In genomic region chr2:191303349-191304005, GRCh38 we compare ENCODE assay signal across 9 cellular contexts. TPM values are rescaled to one million over a fixed set of nuclear protein-coding genes. Genes with fewer than 3 reads are reported as not detected.
DNase-seq lines count a peak whose midpoint lies in the region; ATAC-seq and TF ChIP-seq lines count a peak whose summit lies in the region.
"Had no signal": no experiment of that assay in that cellular context is flagged by ENCODE, and none has a peak within 500 bp of the region (broad histone marks: within the 10 kb centered on the region; RNA-seq: fewer than 3 reads in every experiment).

No MANE protein-coding gene starts in this region.

- TF ChIP-seq CTCF in hepatocyte (IDR thresholded peaks at IDR 0.05; ENCODE audit: poor library complexity), result no peak

- peak overlapping the region; percentile 7 for H3K4me2 ChIP-seq in hepatocyte

- peaks cover 28% of the 10 kb centered on the region for H3K4me1 ChIP-seq in hepatocyte (ENCODE audit: insufficient read depth)
- peaks cover 8 to 42% (median 23%) of the 10 kb centered on the region in 5 donors for H3K4me1 ChIP-seq in subcutaneous abdominal adipose tissue (ENCODE audit: control insufficient read depth in 5 of 5, insufficient read depth in 5 of 5, low read length in 5 of 5)

- intact Hi-C loops in Right ventricle myocardium superior (cut with DNase I), result no loop called here

- H3K36me3 ChIP-seq in hepatocyte (replicated peaks; ENCODE audit: insufficient read depth, low read depth) (no peaks in the 10 kb centered on the region), subcutaneous abdominal adipose tissue (ENCODE audit: control insufficient read depth in 5 of 5, insufficient read depth in 5 of 5, low read length in 5 of 5) (no peaks in the 10 kb centered on the region)

- H3K36me3 Mint-ChIP-seq in activated CD4-positive, alpha-beta memory T cell treated with anti-CD3 and anti-CD28 coated beads, Interleukin-2, amount 10 ng/mL, durations not matched to agents 7 days and 5 days (ENCODE audit: low read depth), result no peaks in the 10 kb centered on the region

- H3K27me3 ChIP-seq in hepatocyte (no peaks in the 10 kb centered on the region), subcutaneous abdominal adipose tissue (ENCODE audit: control insufficient read depth in 5 of 5, insufficient read depth in 4 of 5, low read length in 5 of 5) (no peaks in the 10 kb centered on the region)

- CTCF ChIA-PET in activated CD4-positive, alpha-beta memory T cell treated with anti-CD3 and anti-CD28 coated beads, Interleukin-2, amount 10 ng/mL, durations not matched to agents 7 days and 5 days (lab: Charles Lee), result interaction anchor here (1.2 to 2.4 kb wide), 3 partner anchors 20 to 251 kb away, joined by 3 to 11 read pairs (median 6); no protein-coding TSS in a partner anchor

- H3K27ac ChIP-seq in hepatocyte, result peak overlapping the region; percentile 36
- H3K27ac ChIP-seq in subcutaneous abdominal adipose tissue (ENCODE audit: low read depth, low read length), result peak overlapping the region; percentile 3

- 42% methylated on average over 3 of the region's 3 CpGs for WGBS in hepatocyte (ENCODE audit: low lambda C conversion rate, missing lambda C conversion rate)

- no peak overlapping the region for H3K4me3 Mint-ChIP-seq in activated CD4-positive, alpha-beta memory T cell treated with anti-CD3 and anti-CD28 coated beads, Interleukin-2, amount 10 ng/mL, durations not matched to agents 7 days and 5 days

- peaks cover 2% of the 10 kb centered on the region for H3K27me3 Mint-ChIP-seq in activated CD4-positive, alpha-beta memory T cell treated with anti-CD3 and anti-CD28 coated beads, Interleukin-2, amount 10 ng/mL, durations not matched to agents 7 days and 5 days

- no peak overlapping the region for H2AFZ ChIP-seq in hepatocyte

- H4K20me1 ChIP-seq in hepatocyte (ENCODE audit: insufficient read depth, poor library complexity, severe bottlenecking), result no peaks in the 10 kb centered on the region

- ATAC-seq in Right ventricle myocardium superior (ENCODE audit: poor library complexity), result no peak

- H3K9ac ChIP-seq in subcutaneous abdominal adipose tissue (ENCODE audit: low read length in 5 of 5), result no peak overlapping the region

- peak; percentile 52 for DNase-seq in NCI-H2171 treated with DMSO at 0.1 percent for 48 hours (lab: John Stamatoyannopoulos, UW)
- no peak for DNase-seq in NCI-H2171 (lab: John Stamatoyannopoulos, UW)
- DNase-seq in NCI-H774 (lab: John Stamatoyannopoulos, UW), result peak; percentile 31
- DNase-seq in hepatocyte (ENCODE audit: low spot score), result peak; percentile 48
- DNase-seq in activated CD4-positive, alpha-beta memory T cell treated with anti-CD3 and anti-CD28 coated beads, Interleukin-2, amount 10 ng/mL, durations not matched to agents 7 days and 5 days, result no peak
- no peak for DNase-seq in kidney glomerular epithelial cell (lab: John Stamatoyannopoulos, UW)
- DNase-seq in Right ventricle myocardium superior, result no peak
- DNase-seq: activated naive CD4-positive, alpha-beta T cell treated with Interleukin-2 at 50 U/mL for 16 hours had no signal

- POLR2A ChIA-PET in activated CD4-positive, alpha-beta memory T cell treated with anti-CD3 and anti-CD28 coated beads, Interleukin-2, amount 10 ng/mL, durations not matched to agents 7 days and 5 days (lab: Charles Lee), result no interaction called here

- no peaks in the 10 kb centered on the region for H3K4me1 Mint-ChIP-seq in activated CD4-positive, alpha-beta memory T cell treated with anti-CD3 and anti-CD28 coated beads, Interleukin-2, amount 10 ng/mL, durations not matched to agents 7 days and 5 days

- H3K9me2 ChIP-seq in hepatocyte (replicated peaks; ENCODE audit: insufficient read depth), result no peaks in the 10 kb centered on the region

- H3K9me3 ChIP-seq in hepatocyte (ENCODE audit: low read depth), result no peaks in the 10 kb centered on the region
- no peaks in the 10 kb centered on the region for H3K9me3 ChIP-seq in subcutaneous abdominal adipose tissue (ENCODE audit: control insufficient read depth in 5 of 5, low read length in 5 of 5)

- peaks cover 43% of the 10 kb centered on the region for H3K79me2 ChIP-seq in hepatocyte

- H3K27ac Mint-ChIP-seq in activated CD4-positive, alpha-beta memory T cell treated with anti-CD3 and anti-CD28 coated beads, Interleukin-2, amount 10 ng/mL, durations not matched to agents 7 days and 5 days, result no peak overlapping the region

- H3K4me3 ChIP-seq in hepatocyte (no peak overlapping the region), subcutaneous abdominal adipose tissue (ENCODE audit: low read depth in 1 of 5, low read length in 5 of 5) (no peak overlapping the region)

- no peaks in the 10 kb centered on the region for H3K9me3 Mint-ChIP-seq in activated CD4-positive, alpha-beta memory T cell treated with anti-CD3 and anti-CD28 coated beads, Interleukin-2, amount 10 ng/mL, durations not matched to agents 7 days and 5 days

RNA-seq across cellular contexts. Expression of gene MYO1B, which starts 58.3 kb away (rescaled TPM):
- total RNA-seq in hepatocyte (91.6 and 95.4 TPM in 2 replicates), Right ventricle myocardium superior (16.8 TPM)
- 36.7 and 43.4 TPM in 2 replicates for polyA plus RNA-seq in hepatocyte
- total RNA-seq in activated CD4-positive, alpha-beta memory T cell treated with anti-CD3 and anti-CD28 coated beads, Interleukin-2, amount 10 ng/mL, durations not matched to agents 7 days and 5 days, result 1 to 10 TPM; 2.1 to 2.9 TPM

Comparison
In these comparisons a context has a peak if more than half of its experiments do, and no peak if none do; other contexts are left out.
1. DNase-seq: peak in NCI-H2171 treated with DMSO at 0.1 percent for 48 hours (single experiment), NCI-H774 (single experiment) and hepatocyte (single experiment); none in NCI-H2171 (single experiment), activated CD4-positive, alpha-beta memory T cell treated with anti-CD3 and anti-CD28 coated beads, Interleukin-2, amount 10 ng/mL, durations not matched to agents 7 days and 5 days (single experiment), kidney glomerular epithelial cell (single experiment) and Right ventricle myocardium superior (single experiment).